Comparison of ENCODE assay signal across 8 cellular contexts in the genomic region with DNA sequence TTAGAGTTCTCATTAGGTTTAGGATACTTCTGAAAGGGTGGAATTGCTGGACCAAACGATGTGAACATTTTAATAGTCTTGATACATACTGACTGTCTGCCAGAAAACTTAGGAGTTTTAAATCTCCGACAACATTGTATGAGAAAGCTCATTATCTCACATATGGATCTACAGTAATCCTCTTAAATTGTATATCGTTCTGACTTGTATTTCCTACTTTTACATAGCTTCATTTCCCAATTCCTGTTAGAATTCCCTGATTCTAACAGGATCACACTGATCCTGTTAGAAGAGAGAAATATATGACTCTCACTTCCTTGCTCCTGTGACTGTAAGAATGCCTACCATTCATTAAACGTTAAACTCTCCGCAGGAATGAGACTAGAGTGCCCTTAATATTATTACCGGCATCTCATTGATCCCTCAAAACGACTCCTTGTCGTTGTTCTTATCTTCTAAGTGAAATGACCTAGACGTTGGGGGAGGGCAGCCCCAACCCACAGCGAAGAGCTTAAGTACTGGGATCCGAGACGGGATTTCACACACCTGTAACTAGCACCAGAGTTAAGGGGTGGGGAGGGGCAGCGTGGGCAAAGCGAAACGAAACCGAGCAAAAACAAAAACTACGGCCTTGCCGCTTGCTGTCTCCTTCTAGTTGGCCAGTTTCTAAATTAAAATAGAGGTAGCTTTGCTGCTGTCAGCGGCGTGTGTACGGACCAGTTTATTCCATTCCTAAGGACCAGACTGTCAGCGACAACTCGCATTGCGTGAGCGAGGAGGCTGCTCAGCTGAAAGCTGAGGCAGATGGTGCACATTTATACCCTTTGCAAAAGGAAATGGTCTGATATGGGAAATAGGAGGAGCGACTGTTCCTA. TPM values are rescaled to one million over a fixed set of nuclear protein-coding genes. Genes with fewer than 3 reads are reported as not detected.
DNase-seq lines count a peak whose midpoint lies in the region; ATAC-seq and TF ChIP-seq lines count a peak whose summit lies in the region.

No MANE protein-coding gene starts in this region.

- H3K27me3 ChIP-seq in breast epithelium (no peaks in the 10 kb centered on the region), layer of hippocampus (ENCODE audit: control insufficient read depth, insufficient read depth, low read length) (no peaks in the 10 kb centered on the region)

- DNase-seq in AG08396 (ENCODE audit: low spot score) (peak; percentile 7), NCI-H526 (lab: John Stamatoyannopoulos, UW) (peak; percentile 45 to 62), breast epithelium (ENCODE audit: low spot score in 2 of 2) (peak in 1 of 2 donors; percentile 22), MV-4-11 (lab: John Stamatoyannopoulos, UW) (no peak)
- DNase-seq in stimulated activated naive CD8-positive, alpha-beta T cell treated with anti-CD3 and anti-CD28 coated beads, Interleukin-15, Interleukin-2, amounts not matched to agents 100 U/mL and 50 U/mL, for 24 hours, result no peak

- intact Hi-C loops in breast epithelium (cut with DNase I; ENCODE audit: low total_unique reads), result no loop called here

- TF ChIP-seq POLR2A in breast epithelium (IDR thresholded peaks at IDR 0.05), result no peak

- H3K4me1 ChIP-seq in breast epithelium, result peaks cover 0 to 6% of the 10 kb centered on the region in 2 donors

- TF ChIP-seq CTCF in breast epithelium (IDR thresholded peaks at IDR 0.05), result no peak

- no peaks in the 10 kb centered on the region for H3K9me3 ChIP-seq in breast epithelium

- ATAC-seq in GM18498 (IDR thresholded peaks at IDR 0.05; ENCODE audit: unreplicated experiment) (peak; percentile 40), HG02852 (IDR thresholded peaks at IDR 0.05; ENCODE audit: unreplicated experiment) (peak; percentile 34)
- peak; percentile 15 for ATAC-seq in stimulated activated naive CD8-positive, alpha-beta T cell treated with anti-CD3 and anti-CD28 coated beads, Interleukin-15, Interleukin-2, amounts not matched to agents 100 U/mL and 50 U/mL, for 24 hours

- H3K36me3 ChIP-seq in breast epithelium, result no peaks in the 10 kb centered on the region

- peak overlapping the region; percentile 58 to 87 (median 75) for H3K4me3 ChIP-seq in breast epithelium

- peak overlapping the region; percentile 90 to 97 for H3K27ac ChIP-seq in breast epithelium
- peak overlapping the region; percentile 92 for H3K27ac ChIP-seq in layer of hippocampus (ENCODE audit: low read depth, low read length)

RNA-seq across cellular contexts. Expression of a gene that starts 0.7 kb away (rescaled TPM):
- total RNA-seq in breast epithelium, result 10 to 100 TPM; 47.9 to 71.0 (median 61.1) TPM

Comparison
In these comparisons a context has a peak if more than half of its experiments do, and no peak if none do; other contexts are left out.
1. DNase-seq: peak in AG08396 (single experiment) and NCI-H526 (2 of 2); none in stimulated activated naive CD8-positive, alpha-beta T cell treated with anti-CD3 and anti-CD28 coated beads, Interleukin-15, Interleukin-2, amounts not matched to agents 100 U/mL and 50 U/mL, for 24 hours (single experiment) and MV-4-11 (single experiment).
2. Peak in every context shown above with its lines, with median percentiles within 50 percentile points of each other: ATAC-seq.